ENCODE assay signal across 15 cellular contexts in the genomic region with DNA sequence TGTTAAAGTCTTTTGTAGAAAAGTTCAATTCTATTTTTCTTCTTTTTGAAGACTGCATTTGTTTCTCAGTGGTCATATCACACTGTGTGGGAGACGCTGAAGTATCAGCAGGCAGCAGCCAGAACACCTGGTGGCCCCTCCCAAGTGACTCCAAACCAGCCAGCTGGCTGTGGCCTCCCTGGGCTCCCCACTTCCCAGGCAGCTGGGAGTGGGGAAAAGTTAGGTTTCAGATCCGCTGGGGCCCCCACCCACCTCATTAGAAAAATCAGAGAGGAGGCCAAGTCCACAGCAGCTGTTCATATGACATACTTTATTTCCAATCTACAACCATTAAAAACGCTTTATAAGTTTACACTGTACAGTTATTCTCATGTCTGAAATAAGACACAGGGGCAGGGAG. TPM values are rescaled to one million over a fixed set of nuclear protein-coding genes. Genes with fewer than 3 reads are reported as not detected.
DNase-seq lines count a peak whose midpoint lies in the region; ATAC-seq and TF ChIP-seq lines count a peak whose summit lies in the region.
"Had no signal": no experiment of that assay in that cellular context is flagged by ENCODE, and none has a peak within 500 bp of the region (broad histone marks: within the 10 kb centered on the region; RNA-seq: fewer than 3 reads in every experiment).

No MANE protein-coding gene starts in this region.

- H3K4me1 ChIP-seq in BLaER1: peaks cover 46% of the 10 kb centered on the region
- peaks cover 27% of the 10 kb centered on the region for H3K4me1 ChIP-seq in SJCRH30

- H3K4me2 ChIP-seq in BLaER1: peak overlapping the region; percentile 52

- H3K9ac ChIP-seq in BLaER1: 0 out of 2 replicates have a peak overlapping the region, but pooled peaks have one; percentile 42
- H3K9ac ChIP-seq: GM23248 had no signal

- no peak overlapping the region for H3K27ac Mint-ChIP-seq in type B pancreatic cell

- DNase-seq in H7 (peak; percentile 36), SJCRH30 (peak; percentile 57 to 72), myocyte (ENCODE audit: low read depth) (peak; percentile 80), type B pancreatic cell (ENCODE audit: extremely low spot score, unreplicated experiment) (no peak), hippocampal formation (lab: John Stamatoyannopoulos, UW) (no peak)
- DNase-seq: Calu3; CD4-positive, CD25-positive, alpha-beta regulatory T cell; DMS79 treated with DMSO at 0.1 percent for 48 hours; GM23248; KBM-7; NCI-H1092; NCI-H510A treated with DMSO at 0.1 percent for 48 hours had no signal

- peaks cover 3% of the 10 kb centered on the region for H3K27me3 Mint-ChIP-seq in type B pancreatic cell

- H3K27ac ChIP-seq in BLaER1 (no peak overlapping the region), SJCRH30 (no peak overlapping the region)
- H3K27ac ChIP-seq: GM23248 had no signal

- no peak overlapping the region for H3K4me3 ChIP-seq in BLaER1
- H3K4me3 ChIP-seq in H7 (ENCODE audit: insufficient read depth, low read depth, low read length): no peak overlapping the region
- no peak overlapping the region for H3K4me3 ChIP-seq in SJCRH30
- H3K4me3 ChIP-seq: GM23248 had no signal

- H3K4me3 Mint-ChIP-seq in type B pancreatic cell: no peak overlapping the region

- H3K36me3 Mint-ChIP-seq in type B pancreatic cell: no peaks in the 10 kb centered on the region

- peaks cover 23% of the 10 kb centered on the region for H3K36me3 ChIP-seq in BLaER1
- H3K36me3 ChIP-seq in H7 (replicated peaks; ENCODE audit: control insufficient read depth, insufficient read depth, low read length): no peaks in the 10 kb centered on the region
- no peaks in the 10 kb centered on the region for H3K36me3 ChIP-seq in SJCRH30

- no peak for ATAC-seq in GM21529 (IDR thresholded peaks at IDR 0.05; ENCODE audit: unreplicated experiment)
- ATAC-seq in HG02840 (IDR thresholded peaks at IDR 0.05; ENCODE audit: low FRiP score, unreplicated experiment): no peak

- TF ChIP-seq CTCF in type B pancreatic cell (conservative IDR thresholded peaks at IDR 0.05): no peak

- H3K9me3 ChIP-seq in BLaER1: no peaks in the 10 kb centered on the region
- H3K9me3 ChIP-seq in SJCRH30 (replicated peaks): no peaks in the 10 kb centered on the region

- peaks cover 13% of the 10 kb centered on the region; the same call in 1 of the 2 replicates for H4K20me1 ChIP-seq in BLaER1

- peaks cover 21% of the 10 kb centered on the region for H3K4me1 Mint-ChIP-seq in type B pancreatic cell (ENCODE audit: unreplicated experiment)

- H3K27me3 ChIP-seq in BLaER1 (no peaks in the 10 kb centered on the region), H7 (ENCODE audit: control insufficient read depth, insufficient read depth, low read length) (no peaks in the 10 kb centered on the region), SJCRH30 (no peaks in the 10 kb centered on the region)

- H3K9me3 Mint-ChIP-seq in type B pancreatic cell: no peaks in the 10 kb centered on the region

RNA-seq across cellular contexts. Expression of gene DSN1, which starts 3.6 kb away (rescaled TPM):
- 36.7 and 44.3 TPM in 2 replicates for total RNA-seq in H7 (2014; rRNA removed; shearing (Covaris generic))
- total RNA-seq in SJCRH30 (2014; rRNA removed; shearing (Covaris generic)): 66.6 and 75.3 TPM in 2 replicates
- total RNA-seq in myocyte (4.6 and 8.4 TPM in 2 replicates), type B pancreatic cell (ENCODE audit: low replicate concordance) (20.0 and 24.1 TPM in 2 replicates)
- polyA plus RNA-seq in myocyte (2012): 3.8 TPM

RNA-seq across cellular contexts. Expression of gene NDRG3, which starts 31.3 kb away (rescaled TPM):
- total RNA-seq in H7 (2014; rRNA removed; shearing (Covaris generic)): 23.2 and 24.1 TPM in 2 replicates
- total RNA-seq in SJCRH30 (2014; rRNA removed; shearing (Covaris generic)): 46.6 and 46.7 TPM in 2 replicates
- total RNA-seq in myocyte: 13.3 and 15.6 TPM in 2 replicates
- polyA plus RNA-seq in myocyte (2012): 22.6 TPM
- total RNA-seq in type B pancreatic cell (ENCODE audit: low replicate concordance): 24.9 and 31.5 TPM in 2 replicates

Comparison
In these comparisons a context has a peak if more than half of its experiments do, and no peak if none do; other contexts are left out.
1. DNase-seq: peak in H7 (single experiment), SJCRH30 (2 of 2) and myocyte (single experiment); none in type B pancreatic cell (single experiment) and hippocampal formation (0 of 2).